ENCODE assay signal across 1 cellular context in the genomic region with DNA sequence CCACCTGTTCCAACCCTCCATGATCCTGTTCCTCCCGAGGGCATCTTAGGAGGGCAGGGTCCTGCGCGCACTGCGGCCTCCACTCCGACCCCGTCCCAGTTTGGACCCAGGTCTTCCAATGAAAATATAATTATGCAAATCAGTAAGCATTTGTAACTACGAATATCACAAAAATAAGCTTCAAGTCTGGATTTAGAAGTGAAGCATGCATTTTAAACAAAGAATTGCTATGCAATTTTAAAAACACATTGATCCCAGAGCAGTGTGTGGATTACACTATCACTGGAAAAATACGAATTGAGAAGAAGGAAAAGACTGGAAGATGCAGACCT.
TF ChIP-seq lines count a peak whose summit lies in the region.

No MANE protein-coding gene starts in this region.

TF ChIP-seq in H1, 55 proteins besides CTCF, POLR2A, EP300 and RAD21:
- no peak for TF ChIP-seq SAP30 (IDR thresholded peaks at IDR 0.05; ENCODE audit: insufficient read depth, insufficient replicate concordance, low read length)
- TF ChIP-seq YY1 (IDR thresholded peaks at IDR 0.05; ENCODE audit: low read depth, low read length) = no peak
- no peak for TF ChIP-seq RFX5 (IDR thresholded peaks at IDR 0.05; ENCODE audit: borderline replicate concordance, low read depth, low read length)
- TF ChIP-seq POLR2AphosphoS5 (IDR thresholded peaks at IDR 0.05; ENCODE audit: low read depth, low read length) = no peak
- no peak for TF ChIP-seq MAFK (IDR thresholded peaks at IDR 0.05; ENCODE audit: low read depth, low read length)
- no peak for TF ChIP-seq TAF1 (IDR thresholded peaks at IDR 0.05; ENCODE audit: low read depth, low read length)
